In the genomic region with DNA sequence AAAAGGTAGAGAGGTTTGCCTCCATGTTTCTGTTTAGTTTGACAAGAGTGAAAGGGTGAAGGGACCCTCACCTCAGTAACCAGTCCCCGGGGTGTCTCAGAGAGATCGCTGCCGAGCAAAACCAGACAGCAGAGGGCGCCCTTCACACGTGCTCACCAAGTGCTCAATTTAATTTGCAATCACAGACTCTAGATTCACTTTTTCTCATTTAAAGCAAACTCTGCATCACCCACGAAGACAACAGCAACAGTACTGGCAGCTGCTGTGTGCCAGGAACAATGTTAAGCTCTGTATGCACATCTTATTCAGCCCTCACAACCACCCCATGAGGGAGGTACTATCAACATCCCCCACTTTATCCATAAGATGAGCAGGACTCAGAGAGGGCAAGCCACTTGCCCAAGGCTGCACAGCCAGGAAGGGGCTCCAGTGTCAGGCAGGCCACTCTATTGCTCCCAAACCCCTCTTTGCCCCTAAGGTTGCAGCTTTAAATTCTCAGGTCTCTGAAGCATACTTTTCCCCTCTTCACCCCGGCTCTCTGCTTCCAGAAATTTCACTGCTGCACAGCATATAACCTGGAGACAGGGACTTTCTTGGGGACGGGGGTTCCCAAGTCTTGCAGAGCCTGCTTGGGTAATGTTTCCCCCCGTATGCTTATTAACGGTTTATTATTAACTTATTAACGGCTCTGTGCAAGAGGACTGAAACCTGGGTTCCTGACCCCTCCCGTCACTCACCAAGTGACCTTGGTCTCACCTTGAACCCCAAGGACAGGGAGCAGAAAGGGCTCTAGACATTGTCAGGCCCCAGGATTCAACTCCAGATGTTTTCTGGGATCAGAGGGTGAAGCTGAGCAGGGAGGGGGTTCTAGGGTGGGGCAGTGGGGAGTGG, we compare ENCODE assay signal across 1 cellular context.
TF ChIP-seq lines count a peak whose summit lies in the region.

No MANE protein-coding gene starts in this region.

TF ChIP-seq in HepG2, 621 proteins besides CTCF, POLR2A, EP300 and RAD21 (continued from another document and continues in another):
- TF ChIP-seq, protein P1, sequence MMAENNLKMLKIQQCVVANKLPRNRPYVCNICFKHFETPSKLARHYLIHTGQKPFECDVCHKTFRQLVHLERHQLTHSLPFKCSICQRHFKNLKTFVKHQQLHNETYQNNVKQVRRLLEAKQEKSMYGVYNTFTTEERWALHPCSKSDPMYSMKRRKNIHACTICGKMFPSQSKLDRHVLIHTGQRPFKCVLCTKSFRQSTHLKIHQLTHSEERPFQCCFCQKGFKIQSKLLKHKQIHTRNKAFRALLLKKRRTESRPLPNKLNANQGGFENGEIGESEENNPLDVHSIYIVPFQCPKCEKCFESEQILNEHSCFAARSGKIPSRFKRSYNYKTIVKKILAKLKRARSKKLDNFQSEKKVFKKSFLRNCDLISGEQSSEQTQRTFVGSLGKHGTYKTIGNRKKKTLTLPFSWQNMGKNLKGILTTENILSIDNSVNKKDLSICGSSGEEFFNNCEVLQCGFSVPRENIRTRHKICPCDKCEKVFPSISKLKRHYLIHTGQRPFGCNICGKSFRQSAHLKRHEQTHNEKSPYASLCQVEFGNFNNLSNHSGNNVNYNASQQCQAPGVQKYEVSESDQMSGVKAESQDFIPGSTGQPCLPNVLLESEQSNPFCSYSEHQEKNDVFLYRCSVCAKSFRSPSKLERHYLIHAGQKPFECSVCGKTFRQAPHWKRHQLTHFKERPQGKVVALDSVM (CRISPR knock-in tag; IDR thresholded peaks at IDR 0.05), result no peak
- TF ChIP-seq ZBTB7A (CRISPR knock-in tag; IDR thresholded peaks at IDR 0.05) (0 out of 2 replicates have a peak, but pooled peaks have one; percentile 17), NFE2L2 (IDR thresholded peaks at IDR 0.05; ENCODE audit: low read length) (no peak), MTF2 (CRISPR knock-in tag; IDR thresholded peaks at IDR 0.05; ENCODE audit: borderline replicate concordance) (no peak), KLF15 (CRISPR knock-in tag; IDR thresholded peaks at IDR 0.05; ENCODE audit: borderline replicate concordance) (no peak), ZNF10 (CRISPR knock-in tag; IDR thresholded peaks at IDR 0.05; ENCODE audit: borderline replicate concordance, low read depth) (no peak), TCF7 (IDR thresholded peaks at IDR 0.05; ENCODE audit: low read depth) (no peak), FOXJ3 (CRISPR knock-in tag; IDR thresholded peaks at IDR 0.05; ENCODE audit: borderline replicate concordance) (no peak), HNRNPLL (IDR thresholded peaks at IDR 0.05; ENCODE audit: low read depth, low read length, poor library complexity, severe bottlenecking) (no peak), NCOA1 (CRISPR knock-in tag; IDR thresholded peaks at IDR 0.05) (no peak), SOX5 (CRISPR knock-in tag; IDR thresholded peaks at IDR 0.05; ENCODE audit: borderline replicate concordance) (0 out of 2 replicates have a peak, but pooled peaks have one; percentile 12), ZSCAN22 (CRISPR knock-in tag; IDR thresholded peaks at IDR 0.05) (0 out of 2 replicates have a peak, but pooled peaks have one; percentile 28), MTA3 (CRISPR knock-in tag; IDR thresholded peaks at IDR 0.05) (no peak), CBX5 (CRISPR knock-in tag; IDR thresholded peaks at IDR 0.05; ENCODE audit: borderline replicate concordance) (no peak; the same call in 1 of the 2 replicates), SMAD1 (CRISPR knock-in tag; IDR thresholded peaks at IDR 0.05; ENCODE audit: borderline replicate concordance, low read depth) (no peak), ZNF709 (CRISPR knock-in tag; IDR thresholded peaks at IDR 0.05) (no peak), GATAD1 (CRISPR knock-in tag; IDR thresholded peaks at IDR 0.05) (0 out of 2 replicates have a peak, but pooled peaks have one; percentile 17), ZNF367 (CRISPR knock-in tag; IDR thresholded peaks at IDR 0.05; ENCODE audit: borderline replicate concordance) (no peak), REXO4 (CRISPR knock-in tag; IDR thresholded peaks at IDR 0.05; ENCODE audit: borderline replicate concordance) (no peak), HCFC1 (IDR thresholded peaks at IDR 0.05; ENCODE audit: low read depth, low read length) (no peak)
- TF ChIP-seq, protein P2, sequence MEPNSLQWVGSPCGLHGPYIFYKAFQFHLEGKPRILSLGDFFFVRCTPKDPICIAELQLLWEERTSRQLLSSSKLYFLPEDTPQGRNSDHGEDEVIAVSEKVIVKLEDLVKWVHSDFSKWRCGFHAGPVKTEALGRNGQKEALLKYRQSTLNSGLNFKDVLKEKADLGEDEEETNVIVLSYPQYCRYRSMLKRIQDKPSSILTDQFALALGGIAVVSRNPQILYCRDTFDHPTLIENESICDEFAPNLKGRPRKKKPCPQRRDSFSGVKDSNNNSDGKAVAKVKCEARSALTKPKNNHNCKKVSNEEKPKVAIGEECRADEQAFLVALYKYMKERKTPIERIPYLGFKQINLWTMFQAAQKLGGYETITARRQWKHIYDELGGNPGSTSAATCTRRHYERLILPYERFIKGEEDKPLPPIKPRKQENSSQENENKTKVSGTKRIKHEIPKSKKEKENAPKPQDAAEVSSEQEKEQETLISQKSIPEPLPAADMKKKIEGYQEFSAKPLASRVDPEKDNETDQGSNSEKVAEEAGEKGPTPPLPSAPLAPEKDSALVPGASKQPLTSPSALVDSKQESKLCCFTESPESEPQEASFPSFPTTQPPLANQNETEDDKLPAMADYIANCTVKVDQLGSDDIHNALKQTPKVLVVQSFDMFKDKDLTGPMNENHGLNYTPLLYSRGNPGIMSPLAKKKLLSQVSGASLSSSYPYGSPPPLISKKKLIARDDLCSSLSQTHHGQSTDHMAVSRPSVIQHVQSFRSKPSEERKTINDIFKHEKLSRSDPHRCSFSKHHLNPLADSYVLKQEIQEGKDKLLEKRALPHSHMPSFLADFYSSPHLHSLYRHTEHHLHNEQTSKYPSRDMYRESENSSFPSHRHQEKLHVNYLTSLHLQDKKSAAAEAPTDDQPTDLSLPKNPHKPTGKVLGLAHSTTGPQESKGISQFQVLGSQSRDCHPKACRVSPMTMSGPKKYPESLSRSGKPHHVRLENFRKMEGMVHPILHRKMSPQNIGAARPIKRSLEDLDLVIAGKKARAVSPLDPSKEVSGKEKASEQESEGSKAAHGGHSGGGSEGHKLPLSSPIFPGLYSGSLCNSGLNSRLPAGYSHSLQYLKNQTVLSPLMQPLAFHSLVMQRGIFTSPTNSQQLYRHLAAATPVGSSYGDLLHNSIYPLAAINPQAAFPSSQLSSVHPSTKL (CRISPR knock-in tag; IDR thresholded peaks at IDR 0.05), result 0 out of 2 replicates have a peak, but pooled peaks have one; percentile 12
- TF ChIP-seq, protein P3, sequence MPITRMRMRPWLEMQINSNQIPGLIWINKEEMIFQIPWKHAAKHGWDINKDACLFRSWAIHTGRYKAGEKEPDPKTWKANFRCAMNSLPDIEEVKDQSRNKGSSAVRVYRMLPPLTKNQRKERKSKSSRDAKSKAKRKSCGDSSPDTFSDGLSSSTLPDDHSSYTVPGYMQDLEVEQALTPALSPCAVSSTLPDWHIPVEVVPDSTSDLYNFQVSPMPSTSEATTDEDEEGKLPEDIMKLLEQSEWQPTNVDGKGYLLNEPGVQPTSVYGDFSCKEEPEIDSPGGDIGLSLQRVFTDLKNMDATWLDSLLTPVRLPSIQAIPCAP (CRISPR knock-in tag; IDR thresholded peaks at IDR 0.05; ENCODE audit: low read depth), result no peak
- TF ChIP-seq, protein P4, sequence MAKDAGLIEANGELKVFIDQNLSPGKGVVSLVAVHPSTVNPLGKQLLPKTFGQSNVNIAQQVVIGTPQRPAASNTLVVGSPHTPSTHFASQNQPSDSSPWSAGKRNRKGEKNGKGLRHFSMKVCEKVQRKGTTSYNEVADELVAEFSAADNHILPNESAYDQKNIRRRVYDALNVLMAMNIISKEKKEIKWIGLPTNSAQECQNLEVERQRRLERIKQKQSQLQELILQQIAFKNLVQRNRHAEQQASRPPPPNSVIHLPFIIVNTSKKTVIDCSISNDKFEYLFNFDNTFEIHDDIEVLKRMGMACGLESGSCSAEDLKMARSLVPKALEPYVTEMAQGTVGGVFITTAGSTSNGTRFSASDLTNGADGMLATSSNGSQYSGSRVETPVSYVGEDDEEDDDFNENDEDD (CRISPR knock-in tag; IDR thresholded peaks at IDR 0.05; ENCODE audit: borderline replicate concordance), result no peak
- TF ChIP-seq, protein P5, sequence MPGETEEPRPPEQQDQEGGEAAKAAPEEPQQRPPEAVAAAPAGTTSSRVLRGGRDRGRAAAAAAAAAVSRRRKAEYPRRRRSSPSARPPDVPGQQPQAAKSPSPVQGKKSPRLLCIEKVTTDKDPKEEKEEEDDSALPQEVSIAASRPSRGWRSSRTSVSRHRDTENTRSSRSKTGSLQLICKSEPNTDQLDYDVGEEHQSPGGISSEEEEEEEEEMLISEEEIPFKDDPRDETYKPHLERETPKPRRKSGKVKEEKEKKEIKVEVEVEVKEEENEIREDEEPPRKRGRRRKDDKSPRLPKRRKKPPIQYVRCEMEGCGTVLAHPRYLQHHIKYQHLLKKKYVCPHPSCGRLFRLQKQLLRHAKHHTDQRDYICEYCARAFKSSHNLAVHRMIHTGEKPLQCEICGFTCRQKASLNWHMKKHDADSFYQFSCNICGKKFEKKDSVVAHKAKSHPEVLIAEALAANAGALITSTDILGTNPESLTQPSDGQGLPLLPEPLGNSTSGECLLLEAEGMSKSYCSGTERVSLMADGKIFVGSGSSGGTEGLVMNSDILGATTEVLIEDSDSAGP (CRISPR knock-in tag; IDR thresholded peaks at IDR 0.05; ENCODE audit: borderline replicate concordance), result peak; percentile 89
- TF ChIP-seq, protein P6, sequence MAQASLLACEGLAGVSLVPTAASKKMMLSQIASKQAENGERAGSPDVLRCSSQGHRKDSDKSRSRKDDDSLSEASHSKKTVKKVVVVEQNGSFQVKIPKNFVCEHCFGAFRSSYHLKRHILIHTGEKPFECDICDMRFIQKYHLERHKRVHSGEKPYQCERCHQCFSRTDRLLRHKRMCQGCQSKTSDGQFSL (CRISPR knock-in tag; IDR thresholded peaks at IDR 0.05), result no peak
- TF ChIP-seq, protein P7, sequence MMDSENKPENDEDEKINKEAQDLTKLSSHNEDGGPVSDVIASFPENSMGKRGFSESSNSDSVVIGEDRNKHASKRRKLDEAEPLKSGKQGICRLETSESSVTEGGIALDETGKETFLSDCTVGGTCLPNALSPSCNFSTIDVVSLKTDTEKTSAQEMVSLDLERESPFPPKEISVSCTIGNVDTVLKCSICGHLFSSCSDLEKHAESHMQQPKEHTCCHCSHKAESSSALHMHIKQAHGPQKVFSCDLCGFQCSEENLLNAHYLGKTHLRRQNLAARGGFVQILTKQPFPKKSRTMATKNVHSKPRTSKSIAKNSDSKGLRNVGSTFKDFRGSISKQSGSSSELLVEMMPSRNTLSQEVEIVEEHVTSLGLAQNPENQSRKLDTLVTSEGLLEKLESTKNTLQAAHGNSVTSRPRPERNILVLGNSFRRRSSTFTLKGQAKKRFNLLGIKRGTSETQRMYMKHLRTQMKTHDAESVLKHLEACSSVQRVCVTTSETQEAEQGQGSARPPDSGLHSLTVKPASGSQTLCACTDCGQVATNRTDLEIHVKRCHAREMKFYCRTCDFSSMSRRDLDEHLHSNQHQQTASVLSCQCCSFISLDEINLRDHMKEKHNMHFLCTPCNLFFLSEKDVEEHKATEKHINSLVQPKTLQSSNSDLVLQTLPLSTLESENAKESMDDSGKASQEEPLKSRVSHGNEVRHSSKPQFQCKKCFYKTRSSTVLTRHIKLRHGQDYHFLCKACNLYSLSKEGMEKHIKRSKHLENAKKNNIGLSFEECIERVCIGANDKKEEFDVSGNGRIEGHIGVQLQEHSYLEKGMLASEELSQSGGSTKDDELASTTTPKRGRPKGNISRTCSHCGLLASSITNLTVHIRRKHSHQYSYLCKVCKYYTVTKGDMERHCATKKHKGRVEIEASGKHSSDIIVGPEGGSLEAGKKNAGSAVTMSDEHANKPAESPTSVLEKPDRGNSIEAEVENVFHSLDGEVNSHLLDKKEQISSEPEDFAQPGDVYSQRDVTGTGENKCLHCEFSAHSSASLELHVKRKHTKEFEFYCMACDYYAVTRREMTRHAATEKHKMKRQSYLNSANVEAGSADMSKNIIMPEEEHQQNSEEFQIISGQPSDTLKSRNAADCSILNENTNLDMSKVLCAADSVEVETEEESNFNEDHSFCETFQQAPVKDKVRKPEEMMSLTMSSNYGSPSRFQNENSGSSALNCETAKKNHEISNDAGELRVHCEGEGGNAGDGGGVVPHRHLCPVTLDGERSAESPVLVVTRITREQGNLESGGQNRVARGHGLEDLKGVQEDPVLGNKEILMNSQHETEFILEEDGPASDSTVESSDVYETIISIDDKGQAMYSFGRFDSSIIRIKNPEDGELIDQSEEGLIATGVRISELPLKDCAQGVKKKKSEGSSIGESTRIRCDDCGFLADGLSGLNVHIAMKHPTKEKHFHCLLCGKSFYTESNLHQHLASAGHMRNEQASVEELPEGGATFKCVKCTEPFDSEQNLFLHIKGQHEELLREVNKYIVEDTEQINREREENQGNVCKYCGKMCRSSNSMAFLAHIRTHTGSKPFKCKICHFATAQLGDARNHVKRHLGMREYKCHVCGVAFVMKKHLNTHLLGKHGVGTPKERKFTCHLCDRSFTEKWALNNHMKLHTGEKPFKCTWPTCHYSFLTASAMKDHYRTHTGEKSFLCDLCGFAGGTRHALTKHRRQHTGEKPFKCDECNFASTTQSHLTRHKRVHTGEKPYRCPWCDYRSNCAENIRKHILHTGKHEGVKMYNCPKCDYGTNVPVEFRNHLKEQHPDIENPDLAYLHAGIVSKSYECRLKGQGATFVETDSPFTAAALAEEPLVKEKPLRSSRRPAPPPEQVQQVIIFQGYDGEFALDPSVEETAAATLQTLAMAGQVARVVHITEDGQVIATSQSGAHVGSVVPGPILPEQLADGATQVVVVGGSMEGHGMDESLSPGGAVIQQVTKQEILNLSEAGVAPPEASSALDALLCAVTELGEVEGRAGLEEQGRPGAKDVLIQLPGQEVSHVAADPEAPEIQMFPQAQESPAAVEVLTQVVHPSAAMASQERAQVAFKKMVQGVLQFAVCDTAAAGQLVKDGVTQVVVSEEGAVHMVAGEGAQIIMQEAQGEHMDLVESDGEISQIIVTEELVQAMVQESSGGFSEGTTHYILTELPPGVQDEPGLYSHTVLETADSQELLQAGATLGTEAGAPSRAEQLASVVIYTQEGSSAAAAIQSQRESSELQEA (CRISPR knock-in tag; IDR thresholded peaks at IDR 0.05; ENCODE audit: not compliant biosample characterization), result no peak
- TF ChIP-seq, protein P8, sequence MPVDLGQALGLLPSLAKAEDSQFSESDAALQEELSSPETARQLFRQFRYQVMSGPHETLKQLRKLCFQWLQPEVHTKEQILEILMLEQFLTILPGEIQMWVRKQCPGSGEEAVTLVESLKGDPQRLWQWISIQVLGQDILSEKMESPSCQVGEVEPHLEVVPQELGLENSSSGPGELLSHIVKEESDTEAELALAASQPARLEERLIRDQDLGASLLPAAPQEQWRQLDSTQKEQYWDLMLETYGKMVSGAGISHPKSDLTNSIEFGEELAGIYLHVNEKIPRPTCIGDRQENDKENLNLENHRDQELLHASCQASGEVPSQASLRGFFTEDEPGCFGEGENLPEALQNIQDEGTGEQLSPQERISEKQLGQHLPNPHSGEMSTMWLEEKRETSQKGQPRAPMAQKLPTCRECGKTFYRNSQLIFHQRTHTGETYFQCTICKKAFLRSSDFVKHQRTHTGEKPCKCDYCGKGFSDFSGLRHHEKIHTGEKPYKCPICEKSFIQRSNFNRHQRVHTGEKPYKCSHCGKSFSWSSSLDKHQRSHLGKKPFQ (CRISPR knock-in tag; IDR thresholded peaks at IDR 0.05; ENCODE audit: insufficient replicate concordance), result no peak
